Comparison of ENCODE assay signal across 32 cellular contexts in genomic region chr22:22460060-22460459, GRCh38. TPM values are rescaled to one million over a fixed set of nuclear protein-coding genes. Genes with fewer than 3 reads are reported as not detected.
"Had no signal": no experiment of that assay in that cellular context is flagged by ENCODE, and none has a peak within 500 bp of the region (broad histone marks: within the 10 kb centered on the region; RNA-seq: fewer than 3 reads in every experiment).

No MANE protein-coding gene starts in this region.

- H3K36me3 ChIP-seq: adrenal gland, esophagus squamous epithelium, WERI-Rb-1 had no signal

- DNase-seq: activated CD4-positive, alpha-beta memory T cell treated with anti-CD3 and anti-CD28 coated beads for 36 hours; activated CD4-positive, alpha-beta T cell treated with anti-CD3 and anti-CD28 coated beads for 36 hours; activated CD4-positive, alpha-beta T cell treated with anti-CD3 and anti-CD28 coated beads, Interleukin-2, amount 10 ng/mL, durations not matched to agents 24 days and 14 days; activated CD4-positive, CD25-positive, alpha-beta regulatory T cell; activated CD4-positive, CD25-positive, alpha-beta regulatory T cell treated with anti-CD3 and anti-CD28 coated beads, Interleukin-2, amount 50 U/mL, for 72 hours; activated CD8-positive, alpha-beta memory T cell treated with anti-CD3 and anti-CD28 coated beads, Interleukin-2, amount 10 ng/mL, durations not matched to agents 7 days and 5 days; activated CD8-positive, alpha-beta memory T cell treated with anti-CD3 and anti-CD28 coated beads, Interleukin-2, amount 50 U/mL, for 4 hours; activated CD8-positive, alpha-beta T cell treated with anti-CD3 and anti-CD28 coated beads, Interleukin-2, amount 10 ng/mL, durations not matched to agents 7 days and 5 days; activated effector memory CD4-positive, alpha-beta T cell treated with anti-CD3 and anti-CD28 coated beads, Interleukin-2, amount 50 U/mL, for 16 hours; activated naive CD4-positive, alpha-beta T cell treated with anti-CD3 and anti-CD28 coated beads for 36 hours; activated naive CD8-positive, alpha-beta T cell treated with anti-CD3 and anti-CD28 coated beads for 36 hours; activated naive CD8-positive, alpha-beta T cell treated with anti-CD3 and anti-CD28 coated beads, Interleukin-2, amount 50 U/mL, for 24 hours; activated T-cell treated with anti-CD3 and anti-CD28 coated beads, Interleukin-2, amount 50 U/mL, for 1 hour; activated T-cell treated with anti-CD3 and anti-CD28 coated beads, Interleukin-2, amount 50 U/mL, for 48 hours; adrenal gland; amygdala; aorta; body of pancreas; caudate nucleus; cortex of kidney; effector CD4-positive, alpha-beta T cell; effector memory CD8-positive, alpha-beta T cell; esophagus squamous epithelium; foreskin melanocyte; head of caudate nucleus; T-helper 17 cell; T1000; WERI-Rb-1 had no signal

- H3K4me1 ChIP-seq: adrenal gland, body of pancreas, esophagus squamous epithelium had no signal

- H3K27ac ChIP-seq: adrenal gland, body of pancreas, epithelial cell of prostate, esophagus squamous epithelium, WERI-Rb-1 had no signal

- H3K4me3 ChIP-seq: adrenal gland, body of pancreas, esophagus squamous epithelium had no signal

- FAIRE-seq: colon, endometrium, endothelial cell of umbilical vein had no signal

RNA-seq across cellular contexts. Expression of gene ZNF280B, which starts 48.5 kb away (rescaled TPM):
- polyA plus RNA-seq: aorta had no signal
